In the genomic region with DNA sequence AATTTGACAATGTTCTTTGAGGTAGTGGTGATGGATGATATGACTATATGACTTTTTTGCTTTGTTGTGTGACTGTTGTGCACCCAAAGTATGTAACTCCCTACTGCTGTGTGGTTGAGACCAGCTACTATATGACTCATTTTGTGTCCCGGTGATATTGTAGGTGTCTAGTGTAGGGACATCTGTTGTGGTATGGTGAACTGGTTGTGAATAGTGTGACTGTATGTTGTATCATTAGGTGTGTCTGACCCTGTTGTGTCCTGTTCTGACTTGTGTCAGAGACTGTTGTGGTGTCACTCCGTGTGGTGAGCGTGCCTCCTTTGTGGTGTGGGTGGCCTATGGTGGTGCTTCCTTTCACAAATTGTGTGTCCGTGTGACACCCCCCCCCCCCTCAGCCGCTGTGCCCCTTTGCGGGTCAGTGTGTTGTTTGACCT, we compare ENCODE assay signal across 9 cellular contexts. TPM values are rescaled to one million over a fixed set of nuclear protein-coding genes. Genes with fewer than 3 reads are reported as not detected.
A peak's percentile ranks its signal among the peaks of the same experiment; 100 is the strongest.
DNase-seq lines count a peak whose midpoint lies in the region; ATAC-seq and TF ChIP-seq lines count a peak whose summit lies in the region.
"Had no signal": no experiment of that assay in that cellular context is flagged by ENCODE, and none has a peak within 500 bp of the region (broad histone marks: within the 10 kb centered on the region; RNA-seq: fewer than 3 reads in every experiment).

No MANE protein-coding gene starts in this region.

- H3K36me3 ChIP-seq in WERI-Rb-1: no peaks in the 10 kb centered on the region

- H3K9me3 ChIP-seq in WERI-Rb-1 (ENCODE audit: severe bottlenecking): no peaks in the 10 kb centered on the region

- ATAC-seq in GM19328 (IDR thresholded peaks at IDR 0.05; ENCODE audit: unreplicated experiment): no peak

- H3K4me3 ChIP-seq in WERI-Rb-1 (ENCODE audit: low read depth, low read length): peak overlapping the region; percentile 54
- peak overlapping the region; percentile 34 for H3K4me3 ChIP-seq in fibroblast of villous mesenchyme (ENCODE audit: low read depth, low read length)
- H3K4me3 ChIP-seq: SK-N-MC had no signal

- peak overlapping the region; percentile 95 for H3K27ac ChIP-seq in WERI-Rb-1
- H3K27ac ChIP-seq: SK-N-MC had no signal

- in situ Hi-C loops in Caki2 (cut with HindIII; ENCODE audit: low pct_unique_long_range_greater_than_20kb, low sequenced_read_pairs): no loop called here

- no peak for TF ChIP-seq CTCF in WERI-Rb-1 (IDR thresholded peaks at IDR 0.05; ENCODE audit: low read depth, low read length)
- no peak for TF ChIP-seq CTCF in fibroblast of villous mesenchyme (IDR thresholded peaks at IDR 0.05; ENCODE audit: insufficient read depth, low read depth, low read length)

- DNase-seq in Caki2 (ENCODE audit: low read depth) (peak; percentile 44), HCEC 1CT (peak; percentile 49), WERI-Rb-1 (no peak), fibroblast of villous mesenchyme (ENCODE audit: low read depth) (no peak), renal cortical epithelial cell (ENCODE audit: low read depth) (peak; percentile 61), GOT3 (lab: John Stamatoyannopoulos, UW) (no peak), GF-D8 (lab: John Stamatoyannopoulos, UW) (no peak)

- no peaks in the 10 kb centered on the region for H3K27me3 ChIP-seq in WERI-Rb-1 (ENCODE audit: insufficient read depth, low read depth, severe bottlenecking)

RNA-seq across cellular contexts. Expression of gene CXXC5, which starts 11.2 kb away (rescaled TPM):
- 71.9 and 96.8 TPM in 2 replicates for total RNA-seq in Caki2 (2014; rRNA removed; shearing (Covaris generic); ENCODE audit: low replicate concordance)
- total RNA-seq in fibroblast of villous mesenchyme (75.4 and 79.5 TPM in 2 replicates), renal cortical epithelial cell (187 and 252 TPM in 2 replicates)

Comparison
In these comparisons a context has a peak if more than half of its experiments do, and no peak if none do; other contexts are left out.
1. DNase-seq: peak in Caki2 (single experiment), HCEC 1CT (single experiment) and renal cortical epithelial cell (single experiment); none in WERI-Rb-1 (single experiment), fibroblast of villous mesenchyme (single experiment), GOT3 (single experiment) and GF-D8 (single experiment).